ENCODE assay signal across 1 cellular context in genomic region chr11:68030318-68031135, GRCh38.
TF ChIP-seq lines count a peak whose summit lies in the region.

TSS of gene NDUFS8 (plus strand) at chr11:68030681. CDS start at chr11:68032152, 1,471 bp downstream.

TF ChIP-seq in HepG2, 621 proteins besides CTCF, POLR2A, EP300 and RAD21 (continued from another document and continues in another):
- TF ChIP-seq ARID5B (CRISPR knock-in tag; IDR thresholded peaks at IDR 0.05), result no peak; the same call in 1 of the 2 replicates
- TF ChIP-seq MEF2D (CRISPR knock-in tag; IDR thresholded peaks at IDR 0.05), result peak; percentile 63; the same call in 1 of the 2 replicates
- TF ChIP-seq ZFP90 (CRISPR knock-in tag; IDR thresholded peaks at IDR 0.05; ENCODE audit: borderline replicate concordance), result no peak
- TF ChIP-seq ZNF367 (CRISPR knock-in tag; IDR thresholded peaks at IDR 0.05; ENCODE audit: borderline replicate concordance), result no peak
- TF ChIP-seq RFX1 (IDR thresholded peaks at IDR 0.05), result no peak
- TF ChIP-seq PAF1 (CRISPR knock-in tag; IDR thresholded peaks at IDR 0.05), result no peak
- TF ChIP-seq BCLAF1 (IDR thresholded peaks at IDR 0.05), result no peak
- TF ChIP-seq FIP1L1 (IDR thresholded peaks at IDR 0.05; ENCODE audit: borderline replicate concordance, insufficient read depth, low read depth, low read length), result no peak
- 0 out of 2 replicates have a peak, but pooled peaks have one; percentile 13 for TF ChIP-seq KLF9 (CRISPR knock-in tag; IDR thresholded peaks at IDR 0.05; ENCODE audit: low read depth)
- no peak for TF ChIP-seq CBFB (CRISPR knock-in tag; IDR thresholded peaks at IDR 0.05)
- TF ChIP-seq ZNF570 (CRISPR knock-in tag; IDR thresholded peaks at IDR 0.05; ENCODE audit: borderline replicate concordance), result no peak
- TF ChIP-seq CHD4 (IDR thresholded peaks at IDR 0.05; ENCODE audit: borderline replicate concordance, low read length), result no peak
- TF ChIP-seq ZNF383 (CRISPR knock-in tag; IDR thresholded peaks at IDR 0.05; ENCODE audit: borderline replicate concordance), result no peak
- TF ChIP-seq NR3C1 (CRISPR knock-in tag; IDR thresholded peaks at IDR 0.05), result no peak
- no peak for TF ChIP-seq ZNF556 (CRISPR knock-in tag; IDR thresholded peaks at IDR 0.05; ENCODE audit: borderline replicate concordance)
- peak; percentile 53; the same call in 1 of the 2 replicates for TF ChIP-seq NR2C2 (CRISPR knock-in tag; IDR thresholded peaks at IDR 0.05; ENCODE audit: borderline replicate concordance)
- TF ChIP-seq ZNF251 (CRISPR knock-in tag; IDR thresholded peaks at IDR 0.05), result no peak
- no peak; the same call in 1 of the 2 replicates for TF ChIP-seq ZNF800 (CRISPR knock-in tag; IDR thresholded peaks at IDR 0.05)
- 0 out of 2 replicates have a peak, but pooled peaks have one; percentile 30 for TF ChIP-seq E2F2 (CRISPR knock-in tag; IDR thresholded peaks at IDR 0.05; ENCODE audit: borderline replicate concordance)
- TF ChIP-seq SOX5 (CRISPR knock-in tag; IDR thresholded peaks at IDR 0.05; ENCODE audit: borderline replicate concordance), result no peak; the same call in 1 of the 2 replicates
- no peak for TF ChIP-seq NFIB (CRISPR knock-in tag; IDR thresholded peaks at IDR 0.05; ENCODE audit: borderline replicate concordance)
- peak; percentile 98 for TF ChIP-seq ZFY (CRISPR knock-in tag; IDR thresholded peaks at IDR 0.05)
- TF ChIP-seq XRCC5 (optimal IDR thresholded peaks at IDR 0.05; ENCODE audit: low read length), result no peak
- TF ChIP-seq BATF2 (CRISPR knock-in tag; IDR thresholded peaks at IDR 0.05), result no peak
- peak; percentile 36 for TF ChIP-seq HNF4A (CRISPR knock-in tag; IDR thresholded peaks at IDR 0.05)
- no peak for TF ChIP-seq SKIL (CRISPR knock-in tag; IDR thresholded peaks at IDR 0.05; ENCODE audit: borderline replicate concordance)
- no peak for TF ChIP-seq SMAD1 (CRISPR knock-in tag; IDR thresholded peaks at IDR 0.05; ENCODE audit: borderline replicate concordance, low read depth)
- no peak for TF ChIP-seq ZNF280D (CRISPR knock-in tag; IDR thresholded peaks at IDR 0.05)
- TF ChIP-seq FOXO1 (CRISPR knock-in tag; IDR thresholded peaks at IDR 0.05), result peak; percentile 45
- no peak for TF ChIP-seq GLMP (CRISPR knock-in tag; IDR thresholded peaks at IDR 0.05; ENCODE audit: borderline replicate concordance)
- TF ChIP-seq NCOA1 (CRISPR knock-in tag; IDR thresholded peaks at IDR 0.05), result 0 out of 2 replicates have a peak, but pooled peaks have one; percentile 45
- TF ChIP-seq ZNF891 (CRISPR knock-in tag; IDR thresholded peaks at IDR 0.05), result peak; percentile 80
- peak; percentile 47; the same call in 1 of the 2 replicates for TF ChIP-seq HMG20B (CRISPR knock-in tag; conservative IDR thresholded peaks at IDR 0.05)
- TF ChIP-seq BRCA1 (CRISPR knock-in tag; IDR thresholded peaks at IDR 0.05), result no peak
- TF ChIP-seq SRSF4 (IDR thresholded peaks at IDR 0.05; ENCODE audit: low read depth, low read length, poor library complexity, severe bottlenecking), result no peak
- peak; percentile 80; the same call in 1 of the 2 replicates for TF ChIP-seq HDAC1 (CRISPR knock-in tag; IDR thresholded peaks at IDR 0.05)
- no peak for TF ChIP-seq MYNN (CRISPR knock-in tag; IDR thresholded peaks at IDR 0.05; ENCODE audit: low read depth)
- TF ChIP-seq IKZF1 (IDR thresholded peaks at IDR 0.05), result no peak
- peak; percentile 73 for TF ChIP-seq KMT2A (CRISPR knock-in tag; IDR thresholded peaks at IDR 0.05)
- no peak; the same call in 1 of the 2 replicates for TF ChIP-seq ZSCAN25 (CRISPR knock-in tag; IDR thresholded peaks at IDR 0.05)
- no peak for TF ChIP-seq ETS1 (CRISPR knock-in tag; IDR thresholded peaks at IDR 0.05)
- 0 out of 2 replicates have a peak, but pooled peaks have one; percentile 24 for TF ChIP-seq ZNF546 (CRISPR knock-in tag; conservative IDR thresholded peaks at IDR 0.05)
